11 cellular contexts compared by ENCODE assay signal in genomic region chr2:73566288-73566878, GRCh38.
"Had no signal": no experiment of that assay in that cellular context is flagged by ENCODE, and none has a peak within 500 bp of the region (broad histone marks: within the 10 kb centered on the region; RNA-seq: fewer than 3 reads in every experiment).

No MANE protein-coding gene starts in this region.

- H3K9ac ChIP-seq: GM23248, KMS-11 had no signal

- FAIRE-seq: H1, H54, HTR-8/SVneo had no signal

- H3K4me2 ChIP-seq: KMS-11 had no signal

- DNase-seq: GM23248, H9, HCEC 1CT, IMR-90, Karpas-422, KBM-7 had no signal

- H2AFZ ChIP-seq: GM23248 had no signal

- H3K27ac ChIP-seq: GM23248, HL-60, KMS-11 had no signal

- H3K9me3 Mint-ChIP-seq: H9 had no signal

- H3K4me3 Mint-ChIP-seq: H9 had no signal

- H3K27ac Mint-ChIP-seq: H9 had no signal

- H3K4me3 ChIP-seq: GM23248 had no signal
